8 cellular contexts compared by ENCODE assay signal in genomic region chr19:41144403-41144802, GRCh38. TPM values are rescaled to one million over a fixed set of nuclear protein-coding genes. Genes with fewer than 3 reads are reported as not detected.
A peak's percentile ranks its signal among the peaks of the same experiment; 100 is the strongest.
DNase-seq lines count a peak whose midpoint lies in the region; ATAC-seq and TF ChIP-seq lines count a peak whose summit lies in the region.

No MANE protein-coding gene starts in this region.

- no peaks in the 10 kb centered on the region for H3K9me3 ChIP-seq in neutrophil

- TF ChIP-seq CTCF in fibroblast of the aortic adventitia (IDR thresholded peaks at IDR 0.05; ENCODE audit: insufficient read depth, low read length) (peak; percentile 86), neutrophil (IDR thresholded peaks at IDR 0.05) (peak; percentile 58)

- no peak for ATAC-seq in HG03432 (IDR thresholded peaks at IDR 0.05; ENCODE audit: unreplicated experiment)

- H3K27ac ChIP-seq in neutrophil = no peak overlapping the region

- H3K4me3 ChIP-seq in fibroblast of the aortic adventitia (ENCODE audit: low read depth, low read length) = no peak overlapping the region
- no peak overlapping the region for H3K4me3 ChIP-seq in neutrophil (ENCODE audit: low read depth in 1 of 2, low read length in 1 of 2)

- peaks cover 15% of the 10 kb centered on the region for H3K27me3 ChIP-seq in neutrophil

- DNase-seq in COLO829 (ENCODE audit: low spot score) = peak; percentile 53
- DNase-seq in HuH-7.5 (ENCODE audit: low spot score) = peak; percentile 64
- peak; percentile 73 for DNase-seq in RPMI7951 (ENCODE audit: low read depth)
- DNase-seq in activated T-cell treated with anti-CD3 and anti-CD28 coated beads, Interleukin-2, amount 50 U/mL, for 48 hours = peak; percentile 86 to 88
- peak; percentile 89 for DNase-seq in fibroblast of the aortic adventitia (ENCODE audit: low read depth)
- peak; percentile 74 for DNase-seq in superior temporal gyrus (ENCODE audit: extremely low spot score)

- H3K4me1 ChIP-seq in neutrophil (ENCODE audit: control insufficient read depth in 1 of 2, insufficient read depth in 1 of 2, low read depth in 1 of 2, low read length in 1 of 2) = no peaks in the 10 kb centered on the region

- no peaks in the 10 kb centered on the region for H3K36me3 ChIP-seq in neutrophil

RNA-seq across cellular contexts. Expression of gene CYP2F1, which starts 30.2 kb away (rescaled TPM):
- not detected in 2 replicates for total RNA-seq in RPMI7951 (2014; rRNA removed; shearing (Covaris generic))
- not detected in 2 replicates for total RNA-seq in fibroblast of the aortic adventitia (ENCODE audit: low replicate concordance)

RNA-seq across cellular contexts. Expression of gene CYP2S1, which starts 48.6 kb away (rescaled TPM):
- total RNA-seq in RPMI7951 (2014; rRNA removed; shearing (Covaris generic)) = 4.4 and 10.3 TPM in 2 replicates
- total RNA-seq in fibroblast of the aortic adventitia (ENCODE audit: low replicate concordance) = 0.45 TPM in 1 of 2 replicates, not detected in the other

RNA-seq across cellular contexts. Expression of gene CYP2A13, which starts 56.2 kb away (rescaled TPM):
- not detected in 2 replicates for total RNA-seq in RPMI7951 (2014; rRNA removed; shearing (Covaris generic))
- total RNA-seq in fibroblast of the aortic adventitia (ENCODE audit: low replicate concordance) = not detected in 2 replicates
